ENCODE assay signal across 6 cellular contexts in the genomic region with DNA sequence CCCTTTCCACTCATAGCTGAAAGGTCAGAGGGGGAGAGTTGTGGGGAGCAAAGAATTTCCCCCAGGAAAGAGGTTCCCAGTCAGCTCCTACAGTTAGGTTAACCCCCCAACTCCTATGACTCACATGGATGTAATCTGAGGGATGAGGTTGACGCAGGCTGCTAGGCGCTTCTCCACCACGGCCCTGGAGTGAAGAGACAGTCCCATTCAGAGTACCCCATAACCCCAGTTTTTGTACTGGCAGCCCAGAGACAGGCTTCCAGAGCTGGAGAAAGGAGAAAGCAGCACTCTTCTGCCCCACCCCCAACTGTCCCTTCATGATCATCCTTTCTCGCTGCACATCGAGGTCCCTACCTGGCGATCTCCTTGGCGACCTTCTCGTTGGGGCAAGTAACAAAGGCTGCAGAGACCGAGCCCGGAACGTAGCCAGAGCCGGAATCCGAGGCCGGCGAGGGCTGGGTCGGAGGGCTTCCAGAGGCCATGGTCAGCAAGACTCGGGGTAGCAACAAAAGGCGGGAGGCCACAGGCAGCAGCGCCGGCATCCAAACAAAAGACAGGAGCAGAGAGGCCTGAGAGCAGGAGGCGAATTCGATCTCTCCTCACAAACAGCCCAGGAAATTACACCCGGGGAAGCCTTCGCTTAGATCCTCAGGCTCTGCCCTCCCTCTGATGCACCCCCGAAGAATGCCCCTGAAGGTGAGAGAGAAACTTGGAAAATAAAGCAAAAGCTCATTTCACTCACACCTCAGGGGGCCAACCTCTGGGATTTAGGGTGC. TPM values are rescaled to one million over a fixed set of nuclear protein-coding genes. Genes with fewer than 3 reads are reported as not detected.
A peak's percentile ranks its signal among the peaks of the same experiment; 100 is the strongest.
DNase-seq lines count a peak whose midpoint lies in the region.

No MANE protein-coding gene starts in this region.

- H3K4me3 ChIP-seq in ACC112 (ENCODE audit: low read depth, low read length) = peak overlapping the region; percentile 88
- H3K4me3 ChIP-seq in ectodermal cell (ENCODE audit: insufficient read depth, low read depth, low read length) = peak overlapping the region; percentile 70
- H3K4me3 ChIP-seq in rectal smooth muscle tissue (ENCODE audit: low read length) = peak overlapping the region; percentile 72

- 1% methylated on average over 25 of the region's 25 CpGs for WGBS in ectodermal cell, 2 experiments

- peaks cover 54% of the 10 kb centered on the region for H3K79me2 ChIP-seq in ACC112 (ENCODE audit: control insufficient read depth, insufficient read depth, low read length, unreplicated experiment)

- H3K4me1 ChIP-seq in ACC112 (ENCODE audit: control insufficient read depth, insufficient read depth, low read length, unreplicated experiment) (peaks cover 28% of the 10 kb centered on the region), ectodermal cell (ENCODE audit: control insufficient read depth, insufficient read depth, low read length) (peaks cover 52% of the 10 kb centered on the region), rectal smooth muscle tissue (ENCODE audit: control insufficient read depth, insufficient read depth, low read length) (peaks cover 20% of the 10 kb centered on the region)

- DNase-seq in ecto neural progenitor cell (ENCODE audit: low spot score) (no peak), NCI-H1048 (lab: John Stamatoyannopoulos, UW) (no peak)

- H3K9me3 ChIP-seq in KOPT-K1 (ENCODE audit: insufficient read depth, low read length, poor library complexity, severe bottlenecking) (no peaks in the 10 kb centered on the region), ectodermal cell (ENCODE audit: control insufficient read depth, low read length) (no peaks in the 10 kb centered on the region)

- no peaks in the 10 kb centered on the region for H3K27me3 ChIP-seq in ACC112 (ENCODE audit: insufficient read depth, low read length)
- H3K27me3 ChIP-seq in ectodermal cell (ENCODE audit: control insufficient read depth, insufficient read depth, low read length, poor library complexity, severe bottlenecking) = no peaks in the 10 kb centered on the region
- H3K27me3 ChIP-seq in rectal smooth muscle tissue (ENCODE audit: control insufficient read depth, insufficient read depth, low read length) = no peaks in the 10 kb centered on the region

- H3K9ac ChIP-seq in rectal smooth muscle tissue (ENCODE audit: low read length) = peak overlapping the region; percentile 26

- H2AFZ ChIP-seq in ACC112 (ENCODE audit: low read length, unreplicated experiment) = peak overlapping the region; percentile 17

- H3K27ac ChIP-seq in ACC112 (ENCODE audit: low read depth, low read length) (peak overlapping the region; percentile 95), KOPT-K1 (ENCODE audit: low read depth, low read length, poor library complexity, severe bottlenecking) (peak overlapping the region; percentile 93), ectodermal cell (ENCODE audit: insufficient read depth, low read depth, low read length, poor library complexity, severe bottlenecking) (peak overlapping the region; percentile 61), rectal smooth muscle tissue (ENCODE audit: low read depth, low read length) (peak overlapping the region; percentile 88)

- H3K36me3 ChIP-seq in ACC112 (ENCODE audit: insufficient read depth, low read length) = 0 out of 2 replicates have a peak, but pooled peaks cover 5% of the 10 kb centered on the region
- H3K36me3 ChIP-seq in KOPT-K1 (ENCODE audit: insufficient read depth, low read length) = peaks cover 45% of the 10 kb centered on the region
- peaks cover 22% of the 10 kb centered on the region for H3K36me3 ChIP-seq in ectodermal cell (ENCODE audit: control insufficient read depth, insufficient read depth, low read length)
- H3K36me3 ChIP-seq in rectal smooth muscle tissue (ENCODE audit: control insufficient read depth, insufficient read depth, low read length) = peaks cover 23% of the 10 kb centered on the region

RNA-seq across cellular contexts. Expression of gene CUTA, which starts 0.6 kb away (rescaled TPM):
- 270 TPM for polyA plus RNA-seq in ectodermal cell (2013, experiment 1 of 4)
- 294 TPM for polyA plus RNA-seq in ectodermal cell (2013, experiment 2 of 4)
- polyA plus RNA-seq in ectodermal cell (2013, experiment 3 of 4) = 245 TPM
- polyA plus RNA-seq in ectodermal cell (2013, experiment 4 of 4) = 278 TPM

RNA-seq across cellular contexts. Expression of gene SYNGAP1, which starts 2.5 kb away (rescaled TPM):
- 146 TPM for polyA plus RNA-seq in ectodermal cell (2013, experiment 1 of 4)
- polyA plus RNA-seq in ectodermal cell (2013, experiment 2 of 4) = 158 TPM
- 90.5 TPM for polyA plus RNA-seq in ectodermal cell (2013, experiment 3 of 4)
- polyA plus RNA-seq in ectodermal cell (2013, experiment 4 of 4) = 110 TPM

RNA-seq across cellular contexts. Expression of gene PHF1, which starts 6.5 kb away (rescaled TPM):
- polyA plus RNA-seq in ectodermal cell (2013, experiment 1 of 4) = 78.6 TPM
- 67.1 TPM for polyA plus RNA-seq in ectodermal cell (2013, experiment 2 of 4)
- 62.7 TPM for polyA plus RNA-seq in ectodermal cell (2013, experiment 3 of 4)
- polyA plus RNA-seq in ectodermal cell (2013, experiment 4 of 4) = 74.0 TPM

RNA-seq across cellular contexts. Expression of gene KIFC1, which starts 25.7 kb away (rescaled TPM):
- 106 TPM for polyA plus RNA-seq in ectodermal cell (2013, experiment 1 of 4)
- 82.4 TPM for polyA plus RNA-seq in ectodermal cell (2013, experiment 2 of 4)
- polyA plus RNA-seq in ectodermal cell (2013, experiment 3 of 4) = 94.9 TPM
- polyA plus RNA-seq in ectodermal cell (2013, experiment 4 of 4) = 85.8 TPM

RNA-seq across cellular contexts. Expression of gene ZBTB9, which starts 37.1 kb away (rescaled TPM):
- 30.1 TPM for polyA plus RNA-seq in ectodermal cell (2013, experiment 1 of 4)
- 33.1 TPM for polyA plus RNA-seq in ectodermal cell (2013, experiment 2 of 4)
- polyA plus RNA-seq in ectodermal cell (2013, experiment 3 of 4) = 18.3 TPM
- polyA plus RNA-seq in ectodermal cell (2013, experiment 4 of 4) = 20.0 TPM
